13 cellular contexts compared by ENCODE assay signal in genomic region chr10:79197558-79197957, GRCh38.
DNase-seq lines count a peak whose midpoint lies in the region; ATAC-seq, FAIRE-seq and TF ChIP-seq lines count a peak whose summit lies in the region.
"Had no signal": no experiment of that assay in that cellular context is flagged by ENCODE, and none has a peak within 500 bp of the region (broad histone marks: within the 10 kb centered on the region; RNA-seq: fewer than 3 reads in every experiment).

No MANE protein-coding gene starts in this region.

- intact Hi-C loops in K562 (cut with micrococcal nuclease): loop anchor here (5.0 to 10.0 kb wide), 6 partner anchors 115 to 1150 kb away; no protein-coding TSS in a partner anchor

- no peak overlapping the region for H3T11ph ChIP-seq in H9 (ENCODE audit: low read length)

- no peak overlapping the region for H3K56ac ChIP-seq in H9 (ENCODE audit: insufficient read length, low read depth, low read length)

- H3K9ac ChIP-seq in H9 (ENCODE audit: extremely low read depth, insufficient read length, low read length): no peak overlapping the region
- peak overlapping the region in 1 of 2 experiments; percentile 65; a peak in 1 of 4 replicates for H3K9ac ChIP-seq in K562 (ENCODE audit: insufficient read depth in 1 of 2, low read depth in 2 of 2, low read length in 2 of 2)
- no peak overlapping the region for H3K9ac ChIP-seq in keratinocyte (ENCODE audit: control insufficient read depth, extremely low read depth, insufficient read depth, low read length)

- no TSS peak for BruUV-seq in K562 (replicated peaks; lab: Mats Ljungman, UMichigan)

- H2BK12ac ChIP-seq in H9 (ENCODE audit: insufficient read length, low read depth, low read length): no peak overlapping the region

- no peak overlapping the region for H4K5ac ChIP-seq in H9 (ENCODE audit: insufficient read length, low read depth, low read length)

- POLR2A ChIA-PET in K562 (lab: Yijun Ruan, JAX): no interaction called here

- peak overlapping the region; percentile 78 for H4K91ac ChIP-seq in H9 (ENCODE audit: insufficient read length, low read depth, low read length)

- H4K20me1 ChIP-seq in H9 (ENCODE audit: control insufficient read depth, insufficient read depth, insufficient read length) (no peaks in the 10 kb centered on the region), K562 (replicated peaks; ENCODE audit: control insufficient read depth, insufficient read depth, low read length) (peaks cover 28% of the 10 kb centered on the region), keratinocyte (ENCODE audit: control insufficient read depth, extremely low read depth, insufficient read depth, low read length) (peaks cover 2% of the 10 kb centered on the region)

- H3K36me3 Mint-ChIP-seq in H9 (ENCODE audit: insufficient read depth in 1 of 3, low read depth in 3 of 3) (peaks cover 2 to 6% (median 5%) of the 10 kb centered on the region in 3 experiments; a peak in 5 of 7 replicates), progenitor cell of endocrine pancreas (ENCODE audit: insufficient read depth) (peaks cover 5% of the 10 kb centered on the region)
- peaks cover 0 to 3% of the 10 kb centered on the region in 2 donors for H3K36me3 Mint-ChIP-seq in stimulated activated naive B cell treated with anti-CD40 and anti-IgM and Interleukin-4, amounts not matched to agents 10 μg/mL and 1 μg/mL and 100 μg/mL, for 72 hours

- ATAC-seq in K562: no peak
- ATAC-seq in stimulated activated naive B cell treated with anti-CD40 and anti-IgM and Interleukin-4, amounts not matched to agents 10 μg/mL and 1 μg/mL and 100 μg/mL, for 72 hours (replicated peaks): no peak

- H3K27me3 Mint-ChIP-seq in H9 (ENCODE audit: low read depth): no peaks in the 10 kb centered on the region; the same call in 1 of the 2 replicates
- no peaks in the 10 kb centered on the region for H3K27me3 Mint-ChIP-seq in progenitor cell of endocrine pancreas
- peaks cover 4 to 16% of the 10 kb centered on the region in 2 donors for H3K27me3 Mint-ChIP-seq in stimulated activated naive B cell treated with anti-CD40 and anti-IgM and Interleukin-4, amounts not matched to agents 10 μg/mL and 1 μg/mL and 100 μg/mL, for 72 hours
- H3K27me3 Mint-ChIP-seq: CD4-positive, alpha-beta memory T cell had no signal

- H3K9me3 ChIP-seq in H9 (ENCODE audit: control insufficient read depth, low read depth, low read length) (no peaks in the 10 kb centered on the region), K562 (replicated peaks; ENCODE audit: control insufficient read depth, insufficient read depth, low read depth, low read length) (no peaks in the 10 kb centered on the region), keratinocyte (ENCODE audit: control insufficient read depth, low read depth, low read length) (no peaks in the 10 kb centered on the region)
- H3K9me3 ChIP-seq: BE2C had no signal

- WGBS in H9 (ENCODE audit: extremely low coverage, insufficient read length, low lambda C conversion rate): no CpG with 5 or more reads among the region's 4 CpGs
- WGBS in K562 (ENCODE audit: insufficient coverage, low coverage, missing lambda C conversion rate): 95% methylated on average over 4 of the region's 4 CpGs

- no peak overlapping the region for H2BK5ac ChIP-seq in H9 (ENCODE audit: insufficient read length, low read length)

- H3K79me2 ChIP-seq in H9 (ENCODE audit: insufficient read depth, low read length) (no peaks in the 10 kb centered on the region), K562 (ENCODE audit: control insufficient read depth, insufficient read depth, low read length) (no peaks in the 10 kb centered on the region), keratinocyte (ENCODE audit: control insufficient read depth, insufficient read depth, low read length) (no peaks in the 10 kb centered on the region)

- no peak overlapping the region for H2BK20ac ChIP-seq in H9 (ENCODE audit: low read depth, low read length, poor library complexity, severe bottlenecking)

- no peak overlapping the region for H2AK5ac ChIP-seq in H9 (ENCODE audit: insufficient read length, low read length)

- H3K27me3 ChIP-seq in H9 (ENCODE audit: insufficient read depth, low read length): no peaks in the 10 kb centered on the region
- H3K27me3 ChIP-seq in K562 (ENCODE audit: control insufficient read depth in 2 of 2, insufficient read depth in 2 of 2, low read length in 2 of 2): no peaks in the 10 kb centered on the region
- no peaks in the 10 kb centered on the region for H3K27me3 ChIP-seq in keratinocyte (ENCODE audit: control insufficient read depth, extremely low read depth, insufficient read depth, low read length)
- H3K27me3 ChIP-seq: BE2C had no signal

- no peak overlapping the region for H3K23ac ChIP-seq in H9 (ENCODE audit: insufficient read length, low read depth, low read length)

- TF ChIP-seq CTCF in H9 (conservative IDR thresholded peaks at IDR 0.05) (no peak), K562 (IDR thresholded peaks at IDR 0.05 in 2 of 3, conservative IDR thresholded peaks at IDR 0.05 in 1 of 3; ENCODE audit: insufficient read depth in 2 of 3, low read depth in 1 of 3, low read length in 3 of 3) (no peak), keratinocyte (optimal IDR thresholded peaks at IDR 0.05 in 1 of 3, IDR thresholded peaks at IDR 0.05 in 1 of 3, conservative IDR thresholded peaks at IDR 0.05 in 1 of 3; ENCODE audit: extremely low read depth in 1 of 3, insufficient read depth in 2 of 3, low read length in 3 of 3) (no peak), progenitor cell of endocrine pancreas (IDR thresholded peaks at IDR 0.05; ENCODE audit: unreplicated experiment) (no peak)

- no peaks in the 10 kb centered on the region for H3K79me1 ChIP-seq in H9 (ENCODE audit: insufficient read depth, low read depth, low read length, poor library complexity, severe bottlenecking)

- no peak for FAIRE-seq in K562 (lab: Jason Lieb, UNC)
- peak; percentile 20 for FAIRE-seq in keratinocyte (lab: Jason Lieb, UNC)
- no peak for FAIRE-seq in RCC 7860 (lab: Jason Lieb, UNC)
- FAIRE-seq: A204.1 had no signal

- dilution Hi-C loops in keratinocyte (cut with MboI; ENCODE audit: extremely low pct_ligation_motif_present, low sequenced_read_pairs): no loop called here

- H3K4me2 ChIP-seq in H9 (ENCODE audit: insufficient read depth, insufficient read length, low read length) (no peak overlapping the region), K562 (ENCODE audit: insufficient read depth, low read length) (no peak overlapping the region), keratinocyte (ENCODE audit: control insufficient read depth, extremely low read depth, insufficient read depth, low read depth, low read length) (no peak overlapping the region)

- no peak overlapping the region for H3K4ac ChIP-seq in H9 (ENCODE audit: low read depth, low read length)

- H3K27ac Mint-ChIP-seq in H9 (no peak overlapping the region), progenitor cell of endocrine pancreas (peak overlapping the region; percentile 16)
- no peak overlapping the region for H3K27ac Mint-ChIP-seq in stimulated activated naive B cell treated with anti-CD40 and anti-IgM and Interleukin-4, amounts not matched to agents 10 μg/mL and 1 μg/mL and 100 μg/mL, for 72 hours

- H3K9me3 Mint-ChIP-seq in H9 (no peaks in the 10 kb centered on the region), progenitor cell of endocrine pancreas (ENCODE audit: low read depth) (no peaks in the 10 kb centered on the region)
- H3K9me3 Mint-ChIP-seq in stimulated activated naive B cell treated with anti-CD40 and anti-IgM and Interleukin-4, amounts not matched to agents 10 μg/mL and 1 μg/mL and 100 μg/mL, for 72 hours: no peaks in the 10 kb centered on the region
- H3K9me3 Mint-ChIP-seq: CD4-positive, alpha-beta memory T cell had no signal

- H3K18ac ChIP-seq in H9 (ENCODE audit: insufficient read length, low read depth, low read length): no peak overlapping the region

- H3K4me1 Mint-ChIP-seq in H9: peaks cover 5 to 22% of the 10 kb centered on the region in 2 experiments; a peak in 3 of 4 replicates
- no peaks in the 10 kb centered on the region for H3K4me1 Mint-ChIP-seq in progenitor cell of endocrine pancreas (ENCODE audit: low read depth)
- H3K4me1 Mint-ChIP-seq in stimulated activated naive B cell treated with anti-CD40 and anti-IgM and Interleukin-4, amounts not matched to agents 10 μg/mL and 1 μg/mL and 100 μg/mL, for 72 hours: peaks cover 14 to 31% of the 10 kb centered on the region in 2 donors

- DNase-seq in H9: no peak
- no peak for DNase-seq in K562 (ENCODE audit: extremely low read depth in 1 of 4, low spot score in 3 of 4)
- no peak for DNase-seq in keratinocyte (ENCODE audit: low read depth, low spot score)
- no peak for DNase-seq in progenitor cell of endocrine pancreas (ENCODE audit: low spot score, unreplicated experiment)
- no peak for DNase-seq in RCC 7860 (ENCODE audit: low spot score)
- no peak for DNase-seq in stimulated activated naive B cell treated with anti-CD40 and anti-IgM and Interleukin-4, amounts not matched to agents 10 μg/mL and 1 μg/mL and 100 μg/mL, for 72 hours
- DNase-seq in NCI-H345 (lab: John Stamatoyannopoulos, UW): no peak
- DNase-seq: DMS79 had no signal

- H2AFZ ChIP-seq in H9 (ENCODE audit: low read length) (no peak overlapping the region), K562 (ENCODE audit: low read depth, low read length) (no peak overlapping the region), keratinocyte (ENCODE audit: control insufficient read depth, low read length) (no peak overlapping the region)

- H3K4me1 ChIP-seq in H9 (ENCODE audit: insufficient read depth, low read length) (peaks cover 3% of the 10 kb centered on the region; the same call in 1 of the 2 replicates), K562 (replicated peaks in 1 of 2; ENCODE audit: control insufficient read depth in 2 of 2, insufficient read depth in 2 of 2, low read length in 2 of 2) (peaks cover 9 to 36% of the 10 kb centered on the region in 2 experiments), keratinocyte (ENCODE audit: control insufficient read depth, extremely low read depth, insufficient read depth, low read length) (peaks cover 6% of the 10 kb centered on the region)

- H3K4me3 Mint-ChIP-seq in H9: no peak overlapping the region
- no peak overlapping the region for H3K4me3 Mint-ChIP-seq in progenitor cell of endocrine pancreas (ENCODE audit: low read depth)
- no peak overlapping the region for H3K4me3 Mint-ChIP-seq in stimulated activated naive B cell treated with anti-CD40 and anti-IgM and Interleukin-4, amounts not matched to agents 10 μg/mL and 1 μg/mL and 100 μg/mL, for 72 hours
- H3K4me3 Mint-ChIP-seq: CD4-positive, alpha-beta memory T cell had no signal

- TF ChIP-seq RAD21 in K562 (CRISPR knock-in tag; conservative IDR thresholded peaks at IDR 0.05 in 1 of 2, IDR thresholded peaks at IDR 0.05 in 1 of 2): no peak

- H3K4me3 ChIP-seq in K562: no peak overlapping the region
- H3K4me3 ChIP-seq in keratinocyte (ENCODE audit: control insufficient read depth in 2 of 3, extremely low read depth in 1 of 3, insufficient read depth in 2 of 3, low read depth in 1 of 3, low read length in 3 of 3): no peak overlapping the region
- H3K4me3 ChIP-seq: GM12878 had no signal

- TF ChIP-seq EP300 in K562 (IDR thresholded peaks at IDR 0.05; ENCODE audit: low read length): no peak

- no peak overlapping the region for H4K8ac ChIP-seq in H9 (replicated peaks; ENCODE audit: insufficient read length, low read depth, low read length)

- H3K23me2 ChIP-seq in H9 (ENCODE audit: insufficient read length, low read depth, low read length, poor library complexity, severe bottlenecking): no peaks in the 10 kb centered on the region

- H3K27ac ChIP-seq in H9 (ENCODE audit: insufficient read length, low read depth, low read length) (no peak overlapping the region), K562 (ENCODE audit: extremely low read depth, low read depth, low read length) (no peak overlapping the region), keratinocyte (ENCODE audit: control insufficient read depth, insufficient read depth, low read length) (no peak overlapping the region)
- H3K27ac ChIP-seq: HL-60 had no signal

- CTCF ChIA-PET in K562 (lab: Yijun Ruan, JAX; ENCODE audit: low intra/inter-chr PET ratio): interaction anchor here (0.6 to 2.3 kb wide), 3 partner anchors 238 to 1150 kb away, joined by 3 to 11 read pairs (median 7); no protein-coding TSS in a partner anchor

- H3K36me3 ChIP-seq in K562 (ENCODE audit: control insufficient read depth, insufficient read depth, low read length) (peaks cover 19% of the 10 kb centered on the region; the same call in 2 of the 3 replicates), keratinocyte (ENCODE audit: control insufficient read depth in 2 of 2, extremely low read depth in 1 of 2, insufficient read depth in 2 of 2, low read length in 2 of 2) (peaks cover 6 to 7% of the 10 kb centered on the region in 2 experiments)

- H3K9me1 ChIP-seq in K562 (ENCODE audit: control insufficient read depth, insufficient read depth, low read length) (peaks cover 6% of the 10 kb centered on the region), keratinocyte (ENCODE audit: control insufficient read depth, extremely low read depth, insufficient read depth, low read length) (no peaks in the 10 kb centered on the region)

- no peak overlapping the region for H2BK15ac ChIP-seq in H9 (ENCODE audit: low read depth, low read length)

- TF ChIP-seq POLR2A in K562 (conservative IDR thresholded peaks at IDR 0.05): no peak

- in situ Hi-C loops in K562 (cut with MboI): loop anchor here (5.0 to 25.0 kb wide), 3 partner anchors 110 to 1160 kb away; partner anchors contain the start of genes POLR3A and RPS24

- H3K14ac ChIP-seq in H9 (ENCODE audit: insufficient read depth, low read length): no peak overlapping the region

- no peak overlapping the region for H2BK120ac ChIP-seq in H9 (ENCODE audit: low read depth, low read length, poor library complexity, severe bottlenecking)
